11 cellular contexts compared by ENCODE assay signal in the genomic region with DNA sequence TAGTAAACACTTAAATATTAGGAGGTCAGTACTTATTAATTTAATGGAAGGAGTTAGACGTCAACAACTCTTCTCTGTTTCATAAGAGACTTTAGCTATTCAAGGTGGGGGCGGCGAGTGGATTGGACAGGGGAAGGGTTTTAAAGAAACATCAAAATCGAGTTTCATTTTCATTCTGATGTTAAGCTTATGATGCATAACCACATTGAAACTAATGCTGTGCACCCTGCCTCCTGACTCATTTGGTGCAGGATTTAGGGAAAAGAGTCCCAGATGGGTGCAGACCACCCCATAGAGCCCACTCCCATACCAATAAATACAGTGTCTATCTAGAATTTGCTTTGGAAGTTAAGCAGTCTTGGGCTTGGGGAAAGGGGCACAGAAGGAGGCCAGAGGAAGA. TPM values are rescaled to one million over a fixed set of nuclear protein-coding genes. Genes with fewer than 3 reads are reported as not detected.
DNase-seq lines count a peak whose midpoint lies in the region; ATAC-seq and TF ChIP-seq lines count a peak whose summit lies in the region.
"Had no signal": no experiment of that assay in that cellular context is flagged by ENCODE, and none has a peak within 500 bp of the region (broad histone marks: within the 10 kb centered on the region; RNA-seq: fewer than 3 reads in every experiment).

No MANE protein-coding gene starts in this region.

- no peaks in the 10 kb centered on the region for H3K27me3 Mint-ChIP-seq in activated naive CD8-positive, alpha-beta T cell treated with anti-CD3 and anti-CD28 coated beads, Interleukin-2, amount 50 U/mL, for 24 hours

- no peaks in the 10 kb centered on the region for H3K9me3 ChIP-seq in suprapubic skin

- no peak overlapping the region for H3K4me3 Mint-ChIP-seq in activated naive CD8-positive, alpha-beta T cell treated with anti-CD3 and anti-CD28 coated beads, Interleukin-2, amount 50 U/mL, for 24 hours

- DNase-seq in GM12865 (ENCODE audit: low read depth), result peak; percentile 81
- peak; percentile 60 for DNase-seq in activated naive CD8-positive, alpha-beta T cell treated with anti-CD3 and anti-CD28 coated beads, Interleukin-2, amount 50 U/mL, for 24 hours
- DNase-seq in suprapubic skin (ENCODE audit: low spot score in 2 of 2), result no peak
- DNase-seq in kidney tubule cell (ENCODE audit: low spot score), result no peak
- DNase-seq in NCI-H82 treated with DMSO at 0.1 percent for 48 hours (lab: John Stamatoyannopoulos, UW; ENCODE audit: unreplicated experiment), result no peak
- DNase-seq in cerebellar nuclear complex (lab: John Stamatoyannopoulos, UW), result no peak
- DNase-seq: DMS 273 treated with DMSO at 0.1 percent for 48 hours had no signal

- TF ChIP-seq POLR2A in suprapubic skin (IDR thresholded peaks at IDR 0.05), result no peak

- H3K27ac Mint-ChIP-seq in activated naive CD8-positive, alpha-beta T cell treated with anti-CD3 and anti-CD28 coated beads, Interleukin-2, amount 50 U/mL, for 24 hours, result peak overlapping the region; percentile 65

- peaks cover 45% of the 10 kb centered on the region for H3K36me3 ChIP-seq in suprapubic skin

- 73% methylated on average over 4 of the region's 4 CpGs for WGBS in suprapubic skin

- H3K4me1 Mint-ChIP-seq in activated naive CD8-positive, alpha-beta T cell treated with anti-CD3 and anti-CD28 coated beads, Interleukin-2, amount 50 U/mL, for 24 hours, result peaks cover 44% of the 10 kb centered on the region

- H3K36me3 Mint-ChIP-seq in activated naive CD8-positive, alpha-beta T cell treated with anti-CD3 and anti-CD28 coated beads, Interleukin-2, amount 50 U/mL, for 24 hours (ENCODE audit: low read depth), result peaks cover 35% of the 10 kb centered on the region

- no peaks in the 10 kb centered on the region for H3K27me3 ChIP-seq in suprapubic skin

- TF ChIP-seq CTCF in GM12865 (IDR thresholded peaks at IDR 0.05; ENCODE audit: insufficient read depth, low read depth, low read length, missing control alignments) (no peak), suprapubic skin (IDR thresholded peaks at IDR 0.05) (no peak)

- H3K4me3 ChIP-seq in GM12865 (ENCODE audit: low read depth, low read length), result no peak overlapping the region
- no peak overlapping the region for H3K4me3 ChIP-seq in suprapubic skin

- ATAC-seq in GM21367 (IDR thresholded peaks at IDR 0.05; ENCODE audit: unreplicated experiment) (peak; percentile 74), HG03439 (IDR thresholded peaks at IDR 0.05; ENCODE audit: unreplicated experiment) (peak; percentile 57)
- peak; percentile 80 for ATAC-seq in activated naive CD8-positive, alpha-beta T cell treated with anti-CD3 and anti-CD28 coated beads, Interleukin-2, amount 50 U/mL, for 24 hours

- no peak for TF ChIP-seq EP300 in suprapubic skin (IDR thresholded peaks at IDR 0.05)

- peaks cover 9% of the 10 kb centered on the region for H3K4me1 ChIP-seq in suprapubic skin

- H3K9me3 Mint-ChIP-seq in activated naive CD8-positive, alpha-beta T cell treated with anti-CD3 and anti-CD28 coated beads, Interleukin-2, amount 50 U/mL, for 24 hours, result no peaks in the 10 kb centered on the region

- no peak overlapping the region for H3K27ac ChIP-seq in suprapubic skin

RNA-seq across cellular contexts. Expression of a gene that starts 7.4 kb away (rescaled TPM):
- 10 to 100 TPM in 2 of 4 donors, 1 to 10 TPM in 2; 6.6 to 12.1 (median 10.1) TPM for total RNA-seq in suprapubic skin

RNA-seq across cellular contexts. Expression of a gene that starts 17.3 kb away (rescaled TPM):
- total RNA-seq in suprapubic skin, result not detected
- total RNA-seq: HT1080, skeletal muscle tissue had no signal

RNA-seq across cellular contexts. Expression of a gene that starts 41.6 kb away (rescaled TPM):
- 1 to 10 TPM in 3 of 4 donors, under 1 TPM in 1; 0.65 to 2.4 (median 1.8) TPM for total RNA-seq in suprapubic skin
- total RNA-seq: HT1080 had no signal

RNA-seq across cellular contexts. Expression of a gene that starts 50.9 kb away (rescaled TPM):
- 1 to 10 TPM in 1 of 4 donors, under 1 TPM in 3; 0.16 to 2.3 (median 0.58) TPM for total RNA-seq in suprapubic skin
- total RNA-seq: HT1080, skeletal muscle tissue had no signal

Comparison
In these comparisons a context has a peak if more than half of its experiments do, and no peak if none do; other contexts are left out.
1. DNase-seq: peak in GM12865 (single experiment) and activated naive CD8-positive, alpha-beta T cell treated with anti-CD3 and anti-CD28 coated beads, Interleukin-2, amount 50 U/mL, for 24 hours (single experiment); none in suprapubic skin (0 of 2), kidney tubule cell (single experiment), NCI-H82 treated with DMSO at 0.1 percent for 48 hours (single experiment) and cerebellar nuclear complex (0 of 2).
2. Peak in every context shown above with its lines, with median percentiles within 50 percentile points of each other: ATAC-seq.